Comparison of ENCODE assay signal across 8 cellular contexts in genomic region chr2:48356701-48357322, GRCh38. TPM values are rescaled to one million over a fixed set of nuclear protein-coding genes. Genes with fewer than 3 reads are reported as not detected.
DNase-seq lines count a peak whose midpoint lies in the region; ATAC-seq and TF ChIP-seq lines count a peak whose summit lies in the region.

No MANE protein-coding gene starts in this region.

- H3K36me3 ChIP-seq in GM23338 (ENCODE audit: insufficient read depth): no peaks in the 10 kb centered on the region

- no peak overlapping the region for H3K27ac ChIP-seq in GM23338 (ENCODE audit: low read depth)

- no peak overlapping the region for H2AFZ ChIP-seq in GM23338

- peak; percentile 6 for DNase-seq in NCI-H1105 treated with DMSO at 0.1 percent for 48 hours (lab: John Stamatoyannopoulos, UW)
- DNase-seq in NCI-H1105 (lab: John Stamatoyannopoulos, UW): no peak
- DNase-seq in GM23338 (ENCODE audit: low spot score): peak; percentile 43
- DNase-seq in MV-4-11 (lab: John Stamatoyannopoulos, UW): peak; percentile 68
- DNase-seq in astrocyte of the spinal cord (ENCODE audit: low read depth, low spot score): peak; percentile 77
- DNase-seq in NCI-H187 treated with DMSO at 0.1 percent for 48 hours (lab: John Stamatoyannopoulos, UW): no peak
- no peak for DNase-seq in nucleus accumbens (lab: John Stamatoyannopoulos, UW)

- ATAC-seq in GM23338 (no peak), HG02588 (IDR thresholded peaks at IDR 0.05; ENCODE audit: unreplicated experiment) (no peak)

- peaks cover 5% of the 10 kb centered on the region; the same call in 1 of the 2 replicates for H4K20me1 ChIP-seq in GM23338 (replicated peaks; ENCODE audit: insufficient read depth)

- H3K79me2 ChIP-seq in GM23338 (replicated peaks; ENCODE audit: insufficient read depth): peaks cover 78% of the 10 kb centered on the region

- H3K4me3 ChIP-seq in GM23338 (no peak overlapping the region), astrocyte of the spinal cord (ENCODE audit: low read depth, low read length) (no peak overlapping the region)

- peak overlapping the region; percentile 82; the same call in 1 of the 2 replicates for H3K27ac Mint-ChIP-seq in GM23338

- H3K9me3 Mint-ChIP-seq in GM23338: peaks cover 2% of the 10 kb centered on the region; the same call in 2 of the 3 replicates

- no peaks in the 10 kb centered on the region for H3K27me3 Mint-ChIP-seq in GM23338 (ENCODE audit: insufficient read depth, low read depth, poor library complexity)

- peaks cover 35% of the 10 kb centered on the region for H3K36me3 Mint-ChIP-seq in GM23338 (ENCODE audit: low read depth)

- in situ Hi-C loops in astrocyte of the spinal cord (cut with HindIII; ENCODE audit: low sequenced_read_pairs): no loop called here

- no peaks in the 10 kb centered on the region for H3K9me2 ChIP-seq in GM23338 (ENCODE audit: insufficient read depth)

- H3K4me1 ChIP-seq in GM23338 (ENCODE audit: insufficient read depth): peaks cover 2% of the 10 kb centered on the region; the same call in 1 of the 2 replicates

- H3K4me2 ChIP-seq in GM23338: no peak overlapping the region

- no peaks in the 10 kb centered on the region for H3K27me3 ChIP-seq in GM23338 (ENCODE audit: insufficient read depth)

- peaks cover 17% of the 10 kb centered on the region for H3K4me1 Mint-ChIP-seq in GM23338

- TF ChIP-seq CTCF in GM23338 (conservative IDR thresholded peaks at IDR 0.05; ENCODE audit: low read depth in 2 of 2) (no peak), astrocyte of the spinal cord (IDR thresholded peaks at IDR 0.05; ENCODE audit: low read depth, low read length) (no peak)

- H3F3A ChIP-seq in GM23338 (replicated peaks; ENCODE audit: low read depth): no peaks in the 10 kb centered on the region

- H3K4me3 Mint-ChIP-seq in GM23338: no peak overlapping the region

TF ChIP-seq in GM23338, 12 proteins besides CTCF, POLR2A, EP300 and RAD21:
- no peak for TF ChIP-seq POLR2AphosphoS5 (IDR thresholded peaks at IDR 0.05; ENCODE audit: low read depth)
- TF ChIP-seq NANOG (IDR thresholded peaks at IDR 0.05; ENCODE audit: borderline replicate concordance): no peak
- no peak for TF ChIP-seq ETS1 (IDR thresholded peaks at IDR 0.05)
- TF ChIP-seq JUNB (IDR thresholded peaks at IDR 0.05; ENCODE audit: unreplicated experiment): no peak
- no peak for TF ChIP-seq ZNF462 (CRISPR knock-in tag; IDR thresholded peaks at IDR 0.05)
- no peak for TF ChIP-seq CREB1 (CRISPR knock-in tag; IDR thresholded peaks at IDR 0.05; ENCODE audit: low read depth)
- TF ChIP-seq REST (IDR thresholded peaks at IDR 0.05; ENCODE audit: unreplicated experiment): no peak

RNA-seq across cellular contexts. Expression of gene FOXN2, which starts 42.3 kb away (rescaled TPM):
- total RNA-seq in GM23338 (2014; rRNA removed; shearing (Covaris generic)): 39.0 and 44.5 TPM in 2 replicates
- 25.2 and 30.1 TPM in 2 replicates for polyA plus RNA-seq in GM23338 (2016; fragmentation: Nextera tagmentation; extraction: Ambion mirVana)

Comparison
In these comparisons a context has a peak if more than half of its experiments do, and no peak if none do; other contexts are left out.
1. DNase-seq: peak in NCI-H1105 treated with DMSO at 0.1 percent for 48 hours (single experiment), GM23338 (single experiment), MV-4-11 (single experiment) and astrocyte of the spinal cord (single experiment); none in NCI-H1105 (single experiment), NCI-H187 treated with DMSO at 0.1 percent for 48 hours (single experiment) and nucleus accumbens (0 of 56).